Comparison of ENCODE assay signal across 13 cellular contexts in the genomic region with DNA sequence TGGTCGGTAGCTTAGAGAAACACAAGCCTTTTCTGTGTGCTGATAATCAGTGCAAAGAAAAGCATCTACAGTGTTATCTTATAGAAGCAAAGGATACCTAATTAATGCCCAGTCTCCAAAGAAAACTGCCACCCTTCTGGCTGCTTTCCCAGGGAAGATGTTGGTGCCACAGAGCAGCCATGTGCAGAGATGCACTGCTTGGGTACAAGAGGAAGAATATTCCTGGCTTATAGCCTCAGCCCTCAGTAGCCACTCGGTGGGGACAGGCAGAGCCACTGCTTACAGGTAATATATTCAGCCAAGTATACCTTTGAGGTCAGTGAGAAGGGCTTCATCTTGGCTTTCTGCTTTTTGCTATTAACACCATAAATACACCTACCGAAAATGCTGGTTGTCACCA.
DNase-seq lines count a peak whose midpoint lies in the region; ATAC-seq and TF ChIP-seq lines count a peak whose summit lies in the region.
"Had no signal": no experiment of that assay in that cellular context is flagged by ENCODE, and none has a peak within 500 bp of the region (broad histone marks: within the 10 kb centered on the region; RNA-seq: fewer than 3 reads in every experiment).

No MANE protein-coding gene starts in this region.

- WGBS in GM23248 (ENCODE audit: low coverage in 1 of 2, low lambda C conversion rate in 2 of 2, missing lambda C conversion rate in 2 of 2), 2 experiments = 24 to 28% methylated on average over 3 of the region's 3 CpGs
- 24% methylated on average over 3 of the region's 3 CpGs for whole genome bisulfite sequencing in mammary epithelial cell (ENCODE audit: low coverage, missing lambda C conversion rate)
- 25% methylated on average over 3 of the region's 3 CpGs for WGBS in right cardiac atrium

- H2AFZ ChIP-seq in GM23248 (peak overlapping the region; percentile 17), mammary epithelial cell (ENCODE audit: low read depth, low read length) (peak overlapping the region; percentile 53)

- H3K9me3 ChIP-seq in GM23248 (ENCODE audit: low read depth) = no peaks in the 10 kb centered on the region
- H3K9me3 ChIP-seq in mammary epithelial cell (replicated peaks; ENCODE audit: insufficient read depth, low read length) = no peaks in the 10 kb centered on the region
- H3K9me3 ChIP-seq in right cardiac atrium (ENCODE audit: control insufficient read depth, low read length) = no peaks in the 10 kb centered on the region
- H3K9me3 ChIP-seq in skeletal muscle satellite cell (replicated peaks; ENCODE audit: low read length) = no peaks in the 10 kb centered on the region
- H3K9me3 ChIP-seq: neutrophil had no signal

- H3K36me3 ChIP-seq in GM23248 (ENCODE audit: low read depth) (no peaks in the 10 kb centered on the region), mammary epithelial cell (ENCODE audit: insufficient read depth, low read length) (no peaks in the 10 kb centered on the region), skeletal muscle satellite cell (ENCODE audit: insufficient read depth, low read length) (no peaks in the 10 kb centered on the region)
- H3K36me3 ChIP-seq: neutrophil had no signal

- H4K20me1 ChIP-seq in GM23248 (ENCODE audit: insufficient read depth) (no peaks in the 10 kb centered on the region), mammary epithelial cell (ENCODE audit: insufficient read depth, low read length) (no peaks in the 10 kb centered on the region)

- CTCF ChIA-PET in mammary epithelial cell (lab: Charles Lee; ENCODE audit: low non-redundant PET) = no interaction called here

- intact Hi-C loops in mammary epithelial cell (cut with micrococcal nuclease) = loop anchor here (2.0 to 5.0 kb wide), 2 partner anchors 21 to 35 kb away; no protein-coding TSS in a partner anchor
- intact Hi-C loops in right cardiac atrium (cut with DNase I) = loop anchor here in 1 of 4 donors (10.0 kb wide), 1 partner anchor 87 kb away; no protein-coding TSS in a partner anchor

- H3K9ac ChIP-seq in GM23248 (peak overlapping the region; percentile 59), mammary epithelial cell (ENCODE audit: insufficient read depth, low read length) (peak overlapping the region; percentile 13), skeletal muscle satellite cell (ENCODE audit: low read depth, low read length) (peak overlapping the region; percentile 19)

- TSS peak; percentile 79 for BruUV-seq in mammary epithelial cell (replicated peaks; lab: Mats Ljungman, UMichigan)

- no peak for TF ChIP-seq CTCF in mammary epithelial cell (conservative IDR thresholded peaks at IDR 0.05 in 1 of 2, IDR thresholded peaks at IDR 0.05 in 1 of 2; ENCODE audit: extremely low read depth in 1 of 2, insufficient read depth in 1 of 2, low read depth in 1 of 2, low read length in 2 of 2)

- in situ Hi-C loops in GM23248 (cut with MboI) (no loop called here), mammary epithelial cell (cut with MboI; ENCODE audit: low sequenced_read_pairs in 2 of 2) (no loop called here)

- H3F3A ChIP-seq in GM23248 (ENCODE audit: insufficient read depth) = peaks cover 48% of the 10 kb centered on the region

- DNase-seq in GM23248 (no peak), mammary epithelial cell (no peak), right cardiac atrium (no peak), SIG-M5 (lab: John Stamatoyannopoulos, UW) (no peak)
- DNase-seq: activated naive CD4-positive, alpha-beta T cell treated with anti-CD3 and anti-CD28 coated beads for 36 hours; NCI-H2107; NK-92 treated with Interleukin-12 subunit alpha and Interleukin-12 subunit beta, amount 100 ng/mL, for 24 hours had no signal

- ATAC-seq in right cardiac atrium (peak in 1 of 2 donors; percentile 23), GM18517 (IDR thresholded peaks at IDR 0.05; ENCODE audit: unreplicated experiment) (no peak), GM19463 (IDR thresholded peaks at IDR 0.05; ENCODE audit: unreplicated experiment) (no peak), GM21717 (IDR thresholded peaks at IDR 0.05; ENCODE audit: unreplicated experiment) (no peak)

- peaks cover 6% of the 10 kb centered on the region; the same call in 1 of the 2 replicates for H3K79me2 ChIP-seq in GM23248 (ENCODE audit: insufficient read depth)
- no peaks in the 10 kb centered on the region for H3K79me2 ChIP-seq in mammary epithelial cell (ENCODE audit: insufficient read depth, low read length)

- peaks cover 68% of the 10 kb centered on the region for H3K4me1 ChIP-seq in GM23248 (ENCODE audit: insufficient read depth)
- peaks cover 45% of the 10 kb centered on the region for H3K4me1 ChIP-seq in mammary epithelial cell (ENCODE audit: insufficient read depth, low read length)
- peaks cover 2% of the 10 kb centered on the region for H3K4me1 ChIP-seq in right cardiac atrium (ENCODE audit: control insufficient read depth, insufficient read depth, low read length)
- peaks cover 54% of the 10 kb centered on the region for H3K4me1 ChIP-seq in skeletal muscle satellite cell (ENCODE audit: control insufficient read depth, insufficient read depth, low read length)

- no peaks in the 10 kb centered on the region for H3K9me2 ChIP-seq in GM23248 (ENCODE audit: insufficient read depth)

- H3K27me3 ChIP-seq in GM23248 (replicated peaks; ENCODE audit: insufficient read depth) (no peaks in the 10 kb centered on the region), mammary epithelial cell (ENCODE audit: insufficient read depth, low read length) (no peaks in the 10 kb centered on the region), right cardiac atrium (ENCODE audit: control insufficient read depth, insufficient read depth) (no peaks in the 10 kb centered on the region), skeletal muscle satellite cell (ENCODE audit: control insufficient read depth, insufficient read depth, low read length) (no peaks in the 10 kb centered on the region)
- H3K27me3 ChIP-seq: neutrophil had no signal

- peak overlapping the region; percentile 72 for H3K4me2 ChIP-seq in GM23248 (ENCODE audit: unreplicated experiment)
- peak overlapping the region; percentile 66 for H3K4me2 ChIP-seq in mammary epithelial cell (ENCODE audit: insufficient read depth, low read depth, low read length)
- H3K4me2 ChIP-seq in skeletal muscle satellite cell (ENCODE audit: low read length) = no peak overlapping the region

- H3K4me3 ChIP-seq in GM23248 (no peak overlapping the region), mammary epithelial cell (replicated peaks in 1 of 3; ENCODE audit: insufficient read depth in 1 of 3, low read depth in 2 of 3, low read length in 3 of 3) (no peak overlapping the region), right cardiac atrium (ENCODE audit: low read length) (no peak overlapping the region), skeletal muscle satellite cell (ENCODE audit: low read length) (no peak overlapping the region)
- H3K4me3 ChIP-seq: SK-N-MC had no signal

- peak overlapping the region; percentile 86 for H3K27ac ChIP-seq in GM23248
- peak overlapping the region; percentile 61 for H3K27ac ChIP-seq in mammary epithelial cell (ENCODE audit: insufficient read depth, low read depth, low read length)
- H3K27ac ChIP-seq in right cardiac atrium (ENCODE audit: low read length) = peak overlapping the region; percentile 88
- H3K27ac ChIP-seq: neutrophil, SK-N-MC had no signal

- dilution Hi-C loops in mammary epithelial cell (cut with HindIII; ENCODE audit: low sequenced_read_pairs) = no loop called here
